Comparison of ENCODE assay signal across 14 cellular contexts in genomic region chr11:45079567-45079942, GRCh38.
DNase-seq lines count a peak whose midpoint lies in the region; ATAC-seq and TF ChIP-seq lines count a peak whose summit lies in the region.
"Had no signal": no experiment of that assay in that cellular context is flagged by ENCODE, and none has a peak within 500 bp of the region (broad histone marks: within the 10 kb centered on the region; RNA-seq: fewer than 3 reads in every experiment).

No MANE protein-coding gene starts in this region.

- peaks cover 51% of the 10 kb centered on the region for H3K4me1 ChIP-seq in CD8-positive, alpha-beta T cell (ENCODE audit: insufficient read depth, low read length)
- H3K4me1 ChIP-seq in Loucy (ENCODE audit: insufficient read depth, low read length, poor library complexity, severe bottlenecking) (peaks cover 48% of the 10 kb centered on the region), trophoblast cell (ENCODE audit: control insufficient read depth in 1 of 2, insufficient read depth in 2 of 2, low read length in 2 of 2) (peaks cover 23 to 25% of the 10 kb centered on the region in 2 experiments), SK-N-SH (ENCODE audit: control insufficient read depth in 1 of 2, insufficient read depth in 2 of 2, low read depth in 1 of 2, low read length in 1 of 2) (peaks cover 3 to 25% of the 10 kb centered on the region in 2 experiments; a peak in 2 of 4 replicates)

- H4K20me1 ChIP-seq in Loucy (ENCODE audit: insufficient read depth, low read length, poor library complexity, severe bottlenecking) (no peaks in the 10 kb centered on the region), SK-N-SH (ENCODE audit: insufficient read depth) (no peaks in the 10 kb centered on the region)

- no peak for TF ChIP-seq EP300 in SK-N-SH (IDR thresholded peaks at IDR 0.05; ENCODE audit: borderline replicate concordance in 1 of 2, low read depth in 1 of 2, low read length in 1 of 2)

- H4K8ac ChIP-seq in trophoblast cell (ENCODE audit: low read depth, low read length): no peak overlapping the region

- no peak for DNase-seq in CD8-positive, alpha-beta T cell
- DNase-seq in central memory CD8-positive, alpha-beta T cell (ENCODE audit: low spot score in 2 of 2): no peak
- DNase-seq in trophoblast cell (no peak), SK-N-SH (no peak), islet precursor cell (no peak), anterior cingulate cortex (lab: John Stamatoyannopoulos, UW) (no peak)
- DNase-seq: foreskin melanocyte, HFFc6, NCI-H187 treated with DMSO at 0.1 percent for 48 hours had no signal

- peak overlapping the region; percentile 25 for H3K4me3 ChIP-seq in CD8-positive, alpha-beta T cell (ENCODE audit: low read depth, low read length)
- H3K4me3 ChIP-seq in Loucy (ENCODE audit: low read length, poor library complexity, severe bottlenecking): peak overlapping the region; percentile 49
- peak overlapping the region; percentile 32 for H3K4me3 ChIP-seq in trophoblast cell (ENCODE audit: low read depth, low read length)
- no peak overlapping the region for H3K4me3 ChIP-seq in SK-N-SH (ENCODE audit: low read depth in 2 of 2, low read length in 1 of 2)
- H3K4me3 ChIP-seq: tibial nerve had no signal

- H3K9me3 Mint-ChIP-seq in CD8-positive, alpha-beta T cell: no peaks in the 10 kb centered on the region
- H3K9me3 Mint-ChIP-seq in central memory CD8-positive, alpha-beta T cell: no peaks in the 10 kb centered on the region
- H3K9me3 Mint-ChIP-seq: HFFc6 had no signal

- no peak for TF ChIP-seq RAD21 in SK-N-SH (IDR thresholded peaks at IDR 0.05; ENCODE audit: low read length)

- TF ChIP-seq CTCF in CD8-positive, alpha-beta T cell (IDR thresholded peaks at IDR 0.05): no peak
- TF ChIP-seq CTCF in Loucy (conservative IDR thresholded peaks at IDR 0.05; ENCODE audit: low read length): no peak
- no peak for TF ChIP-seq CTCF in SK-N-SH (IDR thresholded peaks at IDR 0.05)

- no peak overlapping the region for H4K12ac ChIP-seq in trophoblast cell (ENCODE audit: low read depth, low read length)

- WGBS in trophoblast cell (ENCODE audit: extremely low coverage, insufficient coverage, insufficient read length): no CpG with 5 or more reads among the region's 1 CpG
- 29% methylated on average over 1 of the region's 1 CpG for WGBS in SK-N-SH (ENCODE audit: low lambda C conversion rate)

- no peak overlapping the region for H4K91ac ChIP-seq in trophoblast cell (ENCODE audit: low read depth, low read length)

- peaks cover 2% of the 10 kb centered on the region for H3K79me1 ChIP-seq in trophoblast cell (ENCODE audit: low read length)

- H2AFZ ChIP-seq in Loucy (ENCODE audit: low read length) (no peak overlapping the region), trophoblast cell (ENCODE audit: insufficient read depth, low read length, poor library complexity) (no peak overlapping the region), SK-N-SH (ENCODE audit: low read depth) (no peak overlapping the region)

- peak overlapping the region; percentile 29 for H3K23ac ChIP-seq in trophoblast cell (ENCODE audit: low read length)

- CTCF ChIA-PET in CD8-positive, alpha-beta T cell (lab: Charles Lee): interaction anchor here (0.9 to 38.2 kb wide), 7 partner anchors 10 to 252 kb away, joined by 3 to 1504 read pairs (median 4); partner anchors contain the start of gene TP53I11
- CTCF ChIA-PET in SK-N-SH (lab: Yijun Ruan, JAX): interaction anchor here (0.6 to 3.6 kb wide), 9 partner anchors 9 to 575 kb away, joined by 3 to 15 read pairs (median 3); no protein-coding TSS in a partner anchor

- H3K4me3 Mint-ChIP-seq in CD8-positive, alpha-beta T cell: peak overlapping the region; percentile 62
- peak overlapping the region; percentile 68 for H3K4me3 Mint-ChIP-seq in central memory CD8-positive, alpha-beta T cell
- H3K4me3 Mint-ChIP-seq: HFFc6 had no signal

- H2BK120ac ChIP-seq in trophoblast cell (ENCODE audit: insufficient read depth, low read length, poor library complexity): no peak overlapping the region

- no peak overlapping the region for H2BK12ac ChIP-seq in trophoblast cell (ENCODE audit: low read length)

- H3K9me2 ChIP-seq in Loucy (replicated peaks; ENCODE audit: low read depth, low read length) (no peaks in the 10 kb centered on the region), SK-N-SH (no peaks in the 10 kb centered on the region)

- H3K9ac ChIP-seq in Loucy (ENCODE audit: low read depth, low read length, poor library complexity, severe bottlenecking) (peak overlapping the region; percentile 57), trophoblast cell (ENCODE audit: low read length) (no peak overlapping the region), SK-N-SH (no peak overlapping the region)

- no peak overlapping the region for H3K27ac ChIP-seq in CD8-positive, alpha-beta T cell (ENCODE audit: low read depth, low read length)
- H3K27ac ChIP-seq in trophoblast cell (ENCODE audit: low read depth, low read length) (no peak overlapping the region), SK-N-SH (ENCODE audit: low read depth in 2 of 2, low read length in 1 of 2) (no peak overlapping the region)
- H3K27ac ChIP-seq: C4-2B, tibial nerve had no signal

- no peaks in the 10 kb centered on the region for H3K27me3 ChIP-seq in CD8-positive, alpha-beta T cell (ENCODE audit: insufficient read depth, low read length)
- H3K27me3 ChIP-seq in Loucy (ENCODE audit: insufficient read depth, low read length, poor library complexity, severe bottlenecking) (no peaks in the 10 kb centered on the region), trophoblast cell (ENCODE audit: insufficient read depth, low read length) (no peaks in the 10 kb centered on the region), SK-N-SH (ENCODE audit: insufficient read depth) (peaks cover 10% of the 10 kb centered on the region)

- H3K4ac ChIP-seq in trophoblast cell (ENCODE audit: low read depth, low read length): no peak overlapping the region

- no peaks in the 10 kb centered on the region for H3K79me2 ChIP-seq in Loucy (ENCODE audit: insufficient read depth, low read length)
- H3K79me2 ChIP-seq in trophoblast cell (ENCODE audit: control insufficient read depth, insufficient read depth, low read length, poor library complexity): no peaks in the 10 kb centered on the region
- H3K79me2 ChIP-seq in SK-N-SH (ENCODE audit: insufficient read depth): no peaks in the 10 kb centered on the region

- peak overlapping the region; percentile 35 for H3K14ac ChIP-seq in trophoblast cell (ENCODE audit: low read length)

- H2AK5ac ChIP-seq in trophoblast cell (ENCODE audit: low read length): no peak overlapping the region

- peaks cover 54% of the 10 kb centered on the region for H3K4me1 Mint-ChIP-seq in CD8-positive, alpha-beta T cell (ENCODE audit: low read depth)
- peaks cover 65% of the 10 kb centered on the region for H3K4me1 Mint-ChIP-seq in central memory CD8-positive, alpha-beta T cell

- H3K36me3 Mint-ChIP-seq in CD8-positive, alpha-beta T cell: no peaks in the 10 kb centered on the region
- peaks cover 8% of the 10 kb centered on the region for H3K36me3 Mint-ChIP-seq in central memory CD8-positive, alpha-beta T cell (ENCODE audit: insufficient read depth)

- intact Hi-C loops in CD8-positive, alpha-beta T cell (cut with DNase I, micrococcal nuclease): no loop called here

- H3K36me3 ChIP-seq in CD8-positive, alpha-beta T cell (ENCODE audit: insufficient read depth, low read length): no peaks in the 10 kb centered on the region
- H3K36me3 ChIP-seq in Loucy (ENCODE audit: insufficient read depth, low read length): no peaks in the 10 kb centered on the region
- H3K36me3 ChIP-seq in trophoblast cell (ENCODE audit: control insufficient read depth in 1 of 2, insufficient read depth in 2 of 2, low read length in 2 of 2): no peaks in the 10 kb centered on the region
- no peaks in the 10 kb centered on the region for H3K36me3 ChIP-seq in SK-N-SH (replicated peaks in 1 of 2; ENCODE audit: control insufficient read depth in 1 of 2, insufficient read depth in 2 of 2, low read length in 1 of 2)
- H3K36me3 ChIP-seq: tibial nerve had no signal

- H3K9me3 ChIP-seq in CD8-positive, alpha-beta T cell (ENCODE audit: low read length): no peaks in the 10 kb centered on the region
- no peaks in the 10 kb centered on the region for H3K9me3 ChIP-seq in Loucy (ENCODE audit: insufficient read depth, low read depth, low read length)
- H3K9me3 ChIP-seq in trophoblast cell (ENCODE audit: insufficient read depth, low read depth, low read length): no peaks in the 10 kb centered on the region
- no peaks in the 10 kb centered on the region for H3K9me3 ChIP-seq in SK-N-SH
- H3K9me3 ChIP-seq: tibial nerve had no signal

- H3F3A ChIP-seq in Loucy (ENCODE audit: low read depth) (no peaks in the 10 kb centered on the region), SK-N-SH (replicated peaks; ENCODE audit: insufficient read depth) (no peaks in the 10 kb centered on the region)

- H2BK5ac ChIP-seq in trophoblast cell (ENCODE audit: low read depth, low read length, poor library complexity): no peak overlapping the region

- no peaks in the 10 kb centered on the region for H3K27me3 Mint-ChIP-seq in CD8-positive, alpha-beta T cell (ENCODE audit: low read depth)
- H3K27me3 Mint-ChIP-seq in central memory CD8-positive, alpha-beta T cell: no peaks in the 10 kb centered on the region

- H3K18ac ChIP-seq in trophoblast cell (ENCODE audit: low read length): no peak overlapping the region

- no peak for ATAC-seq in CD8-positive, alpha-beta T cell
- peak; percentile 12 for ATAC-seq in central memory CD8-positive, alpha-beta T cell (replicated peaks; ENCODE audit: extremely low read depth, poor library complexity, severe bottlenecking)
- no peak for ATAC-seq in HG02840 (IDR thresholded peaks at IDR 0.05; ENCODE audit: low FRiP score, unreplicated experiment)

- POLR2A ChIA-PET in CD8-positive, alpha-beta T cell (lab: Charles Lee): interaction anchor here (0.8 to 1.5 kb wide), 7 partner anchors 10 to 143 kb away, joined by 3 read pairs; partner anchors contain the start of gene TP53I11
- POLR2A ChIA-PET in SK-N-SH (lab: Yijun Ruan, JAX): no interaction called here

- H3K4me2 ChIP-seq in Loucy (ENCODE audit: low read depth, low read length, poor library complexity, severe bottlenecking) (peak overlapping the region; percentile 66), trophoblast cell (ENCODE audit: low read length) (no peak overlapping the region), SK-N-SH (no peak overlapping the region)

- peak overlapping the region; percentile 96 for H3K27ac Mint-ChIP-seq in CD8-positive, alpha-beta T cell
- H3K27ac Mint-ChIP-seq in central memory CD8-positive, alpha-beta T cell (ENCODE audit: low read depth): peak overlapping the region; percentile 95
- H3K27ac Mint-ChIP-seq: HFFc6, progenitor cell of endocrine pancreas had no signal

TF ChIP-seq in SK-N-SH, 30 proteins besides CTCF, POLR2A, EP300 and RAD21 (continues in another document):
- TF ChIP-seq, protein P1, sequence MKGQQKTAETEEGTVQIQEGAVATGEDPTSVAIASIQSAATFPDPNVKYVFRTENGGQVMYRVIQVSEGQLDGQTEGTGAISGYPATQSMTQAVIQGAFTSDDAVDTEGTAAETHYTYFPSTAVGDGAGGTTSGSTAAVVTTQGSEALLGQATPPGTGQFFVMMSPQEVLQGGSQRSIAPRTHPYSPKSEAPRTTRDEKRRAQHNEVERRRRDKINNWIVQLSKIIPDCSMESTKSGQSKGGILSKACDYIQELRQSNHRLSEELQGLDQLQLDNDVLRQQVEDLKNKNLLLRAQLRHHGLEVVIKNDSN (IDR thresholded peaks at IDR 0.05; ENCODE audit: borderline replicate concordance, low read depth): no peak
- no peak for TF ChIP-seq SIN3A (IDR thresholded peaks at IDR 0.05; ENCODE audit: borderline replicate concordance, low read depth, low read length)
- no peak for TF ChIP-seq FOXM1 (IDR thresholded peaks at IDR 0.05; ENCODE audit: low read depth)

Comparison
In these comparisons a context has a peak if more than half of its experiments do, and no peak if none do; other contexts are left out.
1. H3K4me3 ChIP-seq: peak in CD8-positive, alpha-beta T cell (single experiment), Loucy (single experiment) and trophoblast cell (single experiment); none in SK-N-SH (0 of 2).